Comparison of ENCODE assay signal across 14 cellular contexts in the genomic region with DNA sequence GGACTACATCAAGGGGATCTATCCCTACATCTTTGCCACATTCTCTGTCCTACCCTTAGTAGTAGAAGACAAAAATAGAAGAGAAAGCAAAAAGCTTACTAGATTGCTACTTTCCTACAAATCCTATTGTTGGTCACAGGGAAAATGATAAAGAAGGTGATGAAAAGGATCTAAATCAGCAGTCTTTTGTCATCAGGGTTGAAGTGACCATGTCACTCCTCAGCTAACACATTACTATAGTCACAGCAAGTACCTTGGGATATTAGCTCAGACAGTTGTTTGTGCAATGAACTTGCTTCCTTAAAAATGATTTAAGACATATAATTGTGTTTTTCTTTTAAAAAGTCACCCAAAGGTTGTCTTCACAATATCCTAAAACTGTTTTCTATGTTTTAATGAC. TPM values are rescaled to one million over a fixed set of nuclear protein-coding genes. Genes with fewer than 3 reads are reported as not detected.
"Had no signal": no experiment of that assay in that cellular context is flagged by ENCODE, and none has a peak within 500 bp of the region (broad histone marks: within the 10 kb centered on the region; RNA-seq: fewer than 3 reads in every experiment).

No MANE protein-coding gene starts in this region.

- H3K9me3 Mint-ChIP-seq: activated B cell treated with CpG ODN at 0.5 μM for 24 hours; activated CD4-positive, alpha-beta T cell treated with anti-CD3 and anti-CD28 coated beads, Interleukin-2, amount 10 ng/mL, durations not matched to agents 7 days and 5 days; activated naive CD4-positive, alpha-beta T cell treated with anti-CD3 and anti-CD28 coated beads for 36 hours; activated T-helper 17 cell treated with anti-CD3 and anti-CD28 coated beads, Interleukin-2, amount 50 U/mL, for 72 hours; effector memory CD8-positive, alpha-beta T cell; neural progenitor cell; stimulated activated memory B cell treated with anti-CD40 and anti-IgM and Interleukin-4, amounts not matched to agents 10 μg/mL and 1 μg/mL and 100 μg/mL, for 72 hours had no signal

- H3K27ac Mint-ChIP-seq: activated B cell treated with CpG ODN at 0.5 μM for 24 hours; activated naive CD4-positive, alpha-beta T cell treated with anti-CD3 and anti-CD28 coated beads for 36 hours; activated T-helper 17 cell treated with anti-CD3 and anti-CD28 coated beads, Interleukin-2, amount 50 U/mL, for 72 hours; effector memory CD8-positive, alpha-beta T cell; neural progenitor cell; stimulated activated memory B cell treated with anti-CD40 and anti-IgM and Interleukin-4, amounts not matched to agents 10 μg/mL and 1 μg/mL and 100 μg/mL, for 72 hours had no signal

- H3K4me1 Mint-ChIP-seq: activated B cell treated with CpG ODN at 0.5 μM for 24 hours; activated T-helper 17 cell treated with anti-CD3 and anti-CD28 coated beads, Interleukin-2, amount 50 U/mL, for 72 hours; neural progenitor cell; stimulated activated memory B cell treated with anti-CD40 and anti-IgM and Interleukin-4, amounts not matched to agents 10 μg/mL and 1 μg/mL and 100 μg/mL, for 72 hours; T-helper 17 cell had no signal

- ATAC-seq: activated T-helper 17 cell treated with anti-CD3 and anti-CD28 coated beads, Interleukin-2, amount 50 U/mL, for 72 hours; effector memory CD8-positive, alpha-beta T cell; esophagus mucosa; SK-N-SH treated with all-trans-retinoic acid at 6 μM for 48 hours; stimulated activated memory B cell treated with anti-CD40 and anti-IgM and Interleukin-4, amounts not matched to agents 10 μg/mL and 1 μg/mL and 100 μg/mL, for 72 hours; T-helper 17 cell had no signal

- H2AFZ ChIP-seq: neural progenitor cell had no signal

- H3K4me2 ChIP-seq: neural progenitor cell, smooth muscle cell had no signal

- H3K4me3 ChIP-seq: neural progenitor cell, pancreas, smooth muscle cell had no signal

- H3K9ac ChIP-seq: neural progenitor cell had no signal

- H3K27me3 ChIP-seq: neural progenitor cell, pancreas had no signal

- H3K27ac ChIP-seq: neural progenitor cell had no signal

- DNase-seq: activated B cell treated with CpG ODN at 0.5 μM for 24 hours; activated CD4-positive, alpha-beta T cell treated with anti-CD3 and anti-CD28 coated beads, Interleukin-2, amount 10 ng/mL, durations not matched to agents 7 days and 5 days; activated CD8-positive, alpha-beta memory T cell treated with anti-CD3 and anti-CD28 coated beads for 24 hours; activated naive CD4-positive, alpha-beta T cell treated with anti-CD3 and anti-CD28 coated beads for 36 hours; effector memory CD8-positive, alpha-beta T cell; mesenchymal stem cell; pancreas; T-helper 17 cell had no signal

- H3K36me3 Mint-ChIP-seq: neural progenitor cell; stimulated activated memory B cell treated with anti-CD40 and anti-IgM and Interleukin-4, amounts not matched to agents 10 μg/mL and 1 μg/mL and 100 μg/mL, for 72 hours had no signal

- H3K9me3 ChIP-seq: pancreas had no signal

- H3K4me3 Mint-ChIP-seq: activated B cell treated with CpG ODN at 0.5 μM for 24 hours; activated CD4-positive, alpha-beta T cell treated with anti-CD3 and anti-CD28 coated beads, Interleukin-2, amount 10 ng/mL, durations not matched to agents 7 days and 5 days; activated naive CD4-positive, alpha-beta T cell treated with anti-CD3 and anti-CD28 coated beads for 36 hours; activated T-helper 17 cell treated with anti-CD3 and anti-CD28 coated beads, Interleukin-2, amount 50 U/mL, for 72 hours; effector memory CD8-positive, alpha-beta T cell; neural progenitor cell; stimulated activated memory B cell treated with anti-CD40 and anti-IgM and Interleukin-4, amounts not matched to agents 10 μg/mL and 1 μg/mL and 100 μg/mL, for 72 hours; T-helper 17 cell had no signal

- H3K36me3 ChIP-seq: neural progenitor cell, pancreas had no signal

RNA-seq across cellular contexts. Expression of gene ST3GAL6, which starts 6.3 kb away (rescaled TPM):
- total RNA-seq: activated B cell treated with CpG ODN at 0.5 μM for 24 hours; activated naive CD4-positive, alpha-beta T cell treated with anti-CD3 and anti-CD28 coated beads for 36 hours; activated T-helper 17 cell treated with anti-CD3 and anti-CD28 coated beads, Interleukin-2, amount 50 U/mL, for 72 hours had no signal
